19 cellular contexts compared by ENCODE assay signal in genomic region chr9:13661014-13661413, GRCh38.
A peak's percentile ranks its signal among the peaks of the same experiment; 100 is the strongest.
DNase-seq lines count a peak whose midpoint lies in the region; ATAC-seq lines count a peak whose summit lies in the region.
"Had no signal": no experiment of that assay in that cellular context is flagged by ENCODE, and none has a peak within 500 bp of the region (broad histone marks: within the 10 kb centered on the region; RNA-seq: fewer than 3 reads in every experiment).

No MANE protein-coding gene starts in this region.

- no peak overlapping the region for H3K9ac ChIP-seq in adipocyte (ENCODE audit: low read length)

- peaks cover 4% of the 10 kb centered on the region for H3K4me1 ChIP-seq in adipocyte (ENCODE audit: control insufficient read depth, insufficient read depth, low read length)
- H3K4me1 ChIP-seq: ascending aorta had no signal

- peak; percentile 69 for ATAC-seq in GM18519 (IDR thresholded peaks at IDR 0.05; ENCODE audit: low FRiP score, unreplicated experiment)
- ATAC-seq in HG03066 (IDR thresholded peaks at IDR 0.05; ENCODE audit: low read depth, unreplicated experiment): peak; percentile 74
- no peak for ATAC-seq in HG03108 (IDR thresholded peaks at IDR 0.05; ENCODE audit: unreplicated experiment)
- ATAC-seq: Panc1, SK-N-SH treated with all-trans-retinoic acid at 6 μM for 48 hours had no signal

- H3K9me3 ChIP-seq in adipocyte (ENCODE audit: control insufficient read depth, low read length): no peaks in the 10 kb centered on the region
- H3K9me3 ChIP-seq: ascending aorta had no signal

- DNase-seq in Daoy (ENCODE audit: low read depth) (peak; percentile 8), adipocyte (ENCODE audit: low read depth) (no peak), EL (no peak), COLO829 (ENCODE audit: low spot score) (no peak), NCI-H2227 treated with DMSO at 0.1 percent for 48 hours (lab: John Stamatoyannopoulos, UW) (no peak)
- DNase-seq: activated CD4-positive, alpha-beta T cell treated with anti-CD3 and anti-CD28 coated beads, Interleukin-2, amount 10 ng/mL, durations not matched to agents 7 days and 5 days; activated CD8-positive, alpha-beta memory T cell treated with anti-CD3 and anti-CD28 coated beads, Interleukin-2, amount 50 U/mL, for 48 hours; activated naive CD4-positive, alpha-beta T cell treated with anti-CD3 and anti-CD28 coated beads for 36 hours; AML-193; kidney; NCI-H1105 treated with DMSO at 0.1 percent for 48 hours; NCI-H82; nephron progenitor cell had no signal

- H3K4me3 ChIP-seq in adipocyte (ENCODE audit: low read length): peak overlapping the region; percentile 72
- H3K4me3 ChIP-seq: ascending aorta had no signal

- no peaks in the 10 kb centered on the region for H3K27me3 ChIP-seq in adipocyte (replicated peaks; ENCODE audit: control insufficient read depth, insufficient read depth, low read length)
- H3K27me3 ChIP-seq: ascending aorta had no signal

- no peaks in the 10 kb centered on the region for H3K36me3 ChIP-seq in adipocyte (ENCODE audit: control insufficient read depth, insufficient read depth, low read length, severe bottlenecking)
- H3K36me3 ChIP-seq: ascending aorta had no signal
